In the genomic region with DNA sequence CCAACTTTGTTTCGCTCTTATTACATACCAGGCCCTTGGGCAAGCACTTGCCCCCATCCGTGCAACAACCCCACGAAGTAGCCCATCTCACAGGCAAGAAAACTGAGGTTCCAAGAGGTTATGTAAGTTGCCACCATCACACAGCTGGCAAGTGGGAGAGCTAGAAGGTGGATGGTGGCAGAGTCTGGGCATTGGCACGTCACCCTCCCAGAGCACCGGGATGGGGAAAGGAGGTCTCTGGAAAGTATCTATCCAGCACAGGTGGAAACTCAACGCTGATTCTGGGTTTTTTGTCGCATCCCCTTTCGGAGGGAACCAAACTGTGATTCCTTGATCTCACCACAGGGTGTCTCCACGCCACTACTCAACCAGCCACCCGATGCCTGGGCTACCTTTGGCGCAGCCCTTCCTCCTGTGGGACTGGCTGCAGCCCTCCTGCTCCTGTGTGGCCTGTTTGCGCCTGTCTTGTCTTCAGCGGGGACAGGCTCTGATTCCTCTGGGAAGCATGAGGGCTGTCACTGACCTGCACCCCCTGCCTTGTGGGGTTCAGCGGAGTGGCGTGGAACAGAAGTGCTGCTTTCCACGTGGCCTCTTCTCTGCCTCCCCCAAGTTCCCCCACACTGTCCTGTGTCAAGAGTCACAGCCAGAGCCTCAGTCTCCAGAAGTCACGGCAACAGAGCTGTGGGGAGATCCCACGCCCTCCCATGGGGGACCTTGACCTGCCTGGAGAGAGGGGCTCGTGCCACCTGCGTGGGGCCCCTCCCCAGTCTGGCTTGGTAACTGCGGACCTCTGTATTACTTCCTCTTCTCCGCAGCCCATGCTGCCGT, we compare ENCODE assay signal across 9 cellular contexts. TPM values are rescaled to one million over a fixed set of nuclear protein-coding genes. Genes with fewer than 3 reads are reported as not detected.
A peak's percentile ranks its signal among the peaks of the same experiment; 100 is the strongest.
DNase-seq lines count a peak whose midpoint lies in the region; ATAC-seq and TF ChIP-seq lines count a peak whose summit lies in the region.
"Had no signal": no experiment of that assay in that cellular context is flagged by ENCODE, and none has a peak within 500 bp of the region (broad histone marks: within the 10 kb centered on the region; RNA-seq: fewer than 3 reads in every experiment).

No MANE protein-coding gene starts in this region.

- H3K27me3 ChIP-seq in BE2C (no peaks in the 10 kb centered on the region), liver (ENCODE audit: control insufficient read depth in 4 of 4, insufficient read depth in 4 of 4, low read length in 3 of 4) (no peaks in the 10 kb centered on the region)

- no peak overlapping the region for H3K9ac ChIP-seq in liver (ENCODE audit: low read depth in 1 of 2, low read length in 2 of 2)

- ATAC-seq in GM18868 (IDR thresholded peaks at IDR 0.05; ENCODE audit: unreplicated experiment) (peak; percentile 66), GM19452 (IDR thresholded peaks at IDR 0.05; ENCODE audit: unreplicated experiment) (no peak)

- TF ChIP-seq RAD21 in liver (IDR thresholded peaks at IDR 0.05): peak; percentile 98 to 99

- DNase-seq in BE2C (peak; percentile 86), NCI-H1092 treated with DMSO at 0.1 percent for 48 hours (lab: John Stamatoyannopoulos, UW) (peak; percentile 72), dermis blood vessel endothelial cell (peak; percentile 77)
- DNase-seq in stimulated activated CD8-positive, alpha-beta memory T cell treated with anti-CD3 and anti-CD28 coated beads, Interleukin-4, amount 100 ng/mL, for 24 hours (ENCODE audit: low read depth): peak; percentile 17

- no peak overlapping the region for H3K4me3 ChIP-seq in BE2C (ENCODE audit: low read depth, low read length)
- H3K4me3 ChIP-seq in liver (ENCODE audit: low read depth in 1 of 3, low read length in 3 of 3): no peak overlapping the region

- no peaks in the 10 kb centered on the region for H3K4me1 ChIP-seq in BE2C
- H3K4me1 ChIP-seq in liver (ENCODE audit: control insufficient read depth in 4 of 4, insufficient read depth in 4 of 4, low read length in 3 of 4): peaks cover 6 to 27% (median 15%) of the 10 kb centered on the region in 4 donors

- H3K27ac ChIP-seq in VCaP: no peak overlapping the region
- H3K27ac ChIP-seq in liver (ENCODE audit: low read depth in 1 of 2, low read length in 2 of 2): no peak overlapping the region

- H3K9me3 ChIP-seq in BE2C: no peaks in the 10 kb centered on the region
- H3K9me3 ChIP-seq in liver (ENCODE audit: control insufficient read depth in 4 of 4, low read length in 3 of 4): no peaks in the 10 kb centered on the region

- peak; percentile 91 for TF ChIP-seq CTCF in BE2C (IDR thresholded peaks at IDR 0.05; ENCODE audit: low read depth, low read length)
- peak; percentile 90 for TF ChIP-seq CTCF in VCaP (conservative IDR thresholded peaks at IDR 0.05)
- peak; percentile 90 for TF ChIP-seq CTCF in liver (IDR thresholded peaks at IDR 0.05; ENCODE audit: low read depth, low read length, missing input control)

- H3K36me3 ChIP-seq in BE2C: no peaks in the 10 kb centered on the region
- H3K36me3 ChIP-seq in liver (ENCODE audit: control insufficient read depth in 4 of 4, insufficient read depth in 3 of 4, low read depth in 1 of 4, low read length in 3 of 4): peaks cover 0 to 3% (median 0%) of the 10 kb centered on the region in 4 donors

- WGBS in liver: 38% methylated on average over 23 of the region's 23 CpGs

TF ChIP-seq in liver, 16 proteins besides CTCF, POLR2A, EP300 and RAD21:
- TF ChIP-seq RXRA (IDR thresholded peaks at IDR 0.05) (peak in 1 of 2 donors; percentile 19), HNF4A (conservative IDR thresholded peaks at IDR 0.05) (no peak)
TF ChIP-seq in liver: peak in this region for 1.

RNA-seq across cellular contexts. Expression of a gene that starts 34.4 kb away (rescaled TPM):
- polyA plus RNA-seq in BE2C (2012; ENCODE audit: insufficient read depth, insufficient read length, low read depth): 1.8 TPM
- total RNA-seq in dermis blood vessel endothelial cell: not detected in 2 replicates
- under 1 TPM; 0.33 to 0.37 TPM for total RNA-seq in liver
- under 1 TPM; 0.22 to 0.89 TPM for polyA plus RNA-seq in liver
- total RNA-seq: pulmonary artery endothelial cell had no signal

RNA-seq across cellular contexts. Expression of a gene that starts 38.6 kb away (rescaled TPM):
- 43.1 TPM for polyA plus RNA-seq in BE2C (2012; ENCODE audit: insufficient read depth, insufficient read length, low read depth)
- total RNA-seq in dermis blood vessel endothelial cell: 25.7 and 32.3 TPM in 2 replicates
- 10 to 100 TPM; 15.0 to 89.4 TPM for total RNA-seq in liver
- polyA plus RNA-seq in liver: 100 to 1,000 TPM in 1 of 2 donors, 10 to 100 TPM in 1; 74.6 to 151 TPM

Comparison
In these comparisons a context has a peak if more than half of its experiments do, and no peak if none do; other contexts are left out.
1. DNase-seq: peak in every context shown above with its lines; median percentile 86 in BE2C; 77 in dermis blood vessel endothelial cell; 72 in NCI-H1092 treated with DMSO at 0.1 percent for 48 hours; 17 in stimulated activated CD8-positive, alpha-beta memory T cell treated with anti-CD3 and anti-CD28 coated beads, Interleukin-4, amount 100 ng/mL, for 24 hours.